Comparison of ENCODE assay signal across 8 cellular contexts in the genomic region with DNA sequence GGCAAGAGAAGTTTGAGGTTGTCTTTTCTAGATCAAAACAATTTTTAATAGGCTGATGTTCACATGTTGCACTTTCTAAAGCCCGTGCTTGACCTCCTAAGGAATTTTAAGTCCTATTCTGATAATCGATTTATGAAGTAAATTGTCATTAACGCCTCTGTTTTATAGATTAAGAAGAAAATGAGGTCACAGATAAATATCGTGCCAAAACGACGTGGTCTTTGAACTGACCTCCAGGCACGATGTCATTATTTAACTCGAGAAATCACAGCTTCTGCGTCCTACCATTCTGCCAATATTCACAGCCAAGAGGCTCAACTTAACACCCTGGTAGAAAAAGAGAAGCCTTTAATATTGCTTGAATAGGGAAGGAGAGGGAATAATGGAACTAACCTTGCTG. TPM values are rescaled to one million over a fixed set of nuclear protein-coding genes. Genes with fewer than 3 reads are reported as not detected.
A peak's percentile ranks its signal among the peaks of the same experiment; 100 is the strongest.
DNase-seq lines count a peak whose midpoint lies in the region; ATAC-seq and TF ChIP-seq lines count a peak whose summit lies in the region.

No MANE protein-coding gene starts in this region.

- H3K27me3 ChIP-seq in SK-N-SH (ENCODE audit: insufficient read depth): no peaks in the 10 kb centered on the region
- H3K27me3 ChIP-seq in subcutaneous abdominal adipose tissue (ENCODE audit: control insufficient read depth in 5 of 5, insufficient read depth in 4 of 5, low read length in 5 of 5): no peaks in the 10 kb centered on the region

- TF ChIP-seq CTCF in SK-N-SH (IDR thresholded peaks at IDR 0.05): no peak

- no peaks in the 10 kb centered on the region for H3K9me2 ChIP-seq in SK-N-SH

- peaks cover 31% of the 10 kb centered on the region for H3K4me1 Mint-ChIP-seq in activated T-helper 1 cell treated with anti-CD3 and anti-CD28 coated beads, Interleukin-12 subunit alpha, Interleukin-12 subunit beta, Interleukin-2, Interleukin-4 antibody, amounts not matched to agents 30 ng/mL and 10 ng/mL and 1 ng/mL, durations not matched to agents 14 hours and 24 hours and 36 hours (ENCODE audit: low read depth)

- H3K36me3 ChIP-seq in SK-N-SH (replicated peaks in 1 of 2; ENCODE audit: control insufficient read depth in 1 of 2, insufficient read depth in 2 of 2, low read length in 1 of 2): peaks cover 0 to 3% of the 10 kb centered on the region in 2 experiments
- no peaks in the 10 kb centered on the region for H3K36me3 ChIP-seq in subcutaneous abdominal adipose tissue (ENCODE audit: control insufficient read depth in 5 of 5, insufficient read depth in 5 of 5, low read length in 5 of 5)

- POLR2A ChIA-PET in SK-N-SH (lab: Yijun Ruan, JAX): no interaction called here

- H3K4me2 ChIP-seq in SK-N-SH: peak overlapping the region; percentile 91

- H3K9ac ChIP-seq in SK-N-SH (peak overlapping the region; percentile 74), subcutaneous abdominal adipose tissue (ENCODE audit: low read length in 5 of 5) (peak overlapping the region; percentile 88 to 97 (median 94))

- H3K27ac ChIP-seq in SK-N-SH (ENCODE audit: low read depth in 2 of 2, low read length in 1 of 2): peak overlapping the region; percentile 82 to 88; a peak in 3 of 4 replicates
- H3K27ac ChIP-seq in subcutaneous abdominal adipose tissue (ENCODE audit: low read depth, low read length): peak overlapping the region; percentile 95

- peaks cover 3% of the 10 kb centered on the region for H3K36me3 Mint-ChIP-seq in activated T-helper 1 cell treated with anti-CD3 and anti-CD28 coated beads, Interleukin-12 subunit alpha, Interleukin-12 subunit beta, Interleukin-2, Interleukin-4 antibody, amounts not matched to agents 30 ng/mL and 10 ng/mL and 1 ng/mL, durations not matched to agents 14 hours and 24 hours and 36 hours (ENCODE audit: low read depth)

- peak overlapping the region; percentile 66 to 73 for H3K4me3 ChIP-seq in SK-N-SH (ENCODE audit: low read depth in 2 of 2, low read length in 1 of 2)
- peak overlapping the region; percentile 68 to 89 (median 75) for H3K4me3 ChIP-seq in subcutaneous abdominal adipose tissue (ENCODE audit: low read depth in 1 of 5, low read length in 5 of 5)

- peaks cover 36% of the 10 kb centered on the region for H3K79me2 ChIP-seq in SK-N-SH (ENCODE audit: insufficient read depth)

- no peaks in the 10 kb centered on the region for H3K9me3 ChIP-seq in SK-N-SH
- no peaks in the 10 kb centered on the region for H3K9me3 ChIP-seq in subcutaneous abdominal adipose tissue (ENCODE audit: control insufficient read depth in 5 of 5, low read length in 5 of 5)

- H3K4me3 Mint-ChIP-seq in activated T-helper 1 cell treated with anti-CD3 and anti-CD28 coated beads, Interleukin-12 subunit alpha, Interleukin-12 subunit beta, Interleukin-2, Interleukin-4 antibody, amounts not matched to agents 30 ng/mL and 10 ng/mL and 1 ng/mL, durations not matched to agents 14 hours and 24 hours and 36 hours: peak overlapping the region; percentile 89

- WGBS in SK-N-SH (ENCODE audit: low lambda C conversion rate): 4% methylated on average over 9 of the region's 9 CpGs

- no peaks in the 10 kb centered on the region for H3K9me3 Mint-ChIP-seq in activated T-helper 1 cell treated with anti-CD3 and anti-CD28 coated beads, Interleukin-12 subunit alpha, Interleukin-12 subunit beta, Interleukin-2, Interleukin-4 antibody, amounts not matched to agents 30 ng/mL and 10 ng/mL and 1 ng/mL, durations not matched to agents 14 hours and 24 hours and 36 hours

- no peak for ATAC-seq in SK-N-SH treated with all-trans-retinoic acid at 6 μM for 48 hours

- CTCF ChIA-PET in SK-N-SH (lab: Yijun Ruan, JAX): interaction anchor here (0.6 to 1.8 kb wide), 4 partner anchors 58 to 1659 kb away, joined by 3 to 8 read pairs (median 4); no protein-coding TSS in a partner anchor

- H4K20me1 ChIP-seq in SK-N-SH (ENCODE audit: insufficient read depth): peaks cover 16% of the 10 kb centered on the region

- intact Hi-C loops in activated T-helper 1 cell treated with anti-CD3 and anti-CD28 coated beads, Interleukin-12 subunit alpha, Interleukin-12 subunit beta, Interleukin-2, Interleukin-4 antibody, amounts not matched to agents 30 ng/mL and 10 ng/mL and 1 ng/mL, durations not matched to agents 14 hours and 24 hours and 36 hours (cut with micrococcal nuclease): loop anchor here (1.0 to 10.0 kb wide), 15 partner anchors 103 to 1715 kb away; a partner anchor contains a TSS
- intact Hi-C loops in posterior vena cava (cut with DNase I): no loop called here

- peak overlapping the region; percentile 92 for H2AFZ ChIP-seq in SK-N-SH (ENCODE audit: low read depth)

- peaks cover 24% of the 10 kb centered on the region for H3F3A ChIP-seq in SK-N-SH (replicated peaks; ENCODE audit: insufficient read depth)

- H3K4me1 ChIP-seq in SK-N-SH (ENCODE audit: control insufficient read depth in 1 of 2, insufficient read depth in 2 of 2, low read depth in 1 of 2, low read length in 1 of 2) (peaks cover 11 to 14% of the 10 kb centered on the region in 2 experiments; a peak in 3 of 4 replicates), subcutaneous abdominal adipose tissue (ENCODE audit: control insufficient read depth in 5 of 5, insufficient read depth in 5 of 5, low read length in 5 of 5) (peaks cover 4 to 36% (median 32%) of the 10 kb centered on the region in 5 donors)

- TF ChIP-seq RAD21 in SK-N-SH (IDR thresholded peaks at IDR 0.05; ENCODE audit: low read length): no peak

- TF ChIP-seq EP300 in SK-N-SH (IDR thresholded peaks at IDR 0.05; ENCODE audit: borderline replicate concordance in 1 of 2, low read depth in 1 of 2, low read length in 1 of 2): no peak

- no peak for DNase-seq in SK-N-SH
- DNase-seq in activated T-helper 1 cell treated with anti-CD3 and anti-CD28 coated beads, Interleukin-12 subunit alpha, Interleukin-12 subunit beta, Interleukin-2, Interleukin-4 antibody, amounts not matched to agents 30 ng/mL and 10 ng/mL and 1 ng/mL, durations not matched to agents 14 hours and 24 hours and 36 hours (ENCODE audit: low spot score): no peak
- DNase-seq in iris pigment epithelial cell (ENCODE audit: low read depth): peak; percentile 9
- DNase-seq in posterior vena cava (ENCODE audit: low spot score): no peak
- no peak for DNase-seq in HuH-7 (ENCODE audit: low spot score)
- DNase-seq in T1000 (lab: John Stamatoyannopoulos, UW): no peak

- peaks cover 12% of the 10 kb centered on the region for H3K27me3 Mint-ChIP-seq in activated T-helper 1 cell treated with anti-CD3 and anti-CD28 coated beads, Interleukin-12 subunit alpha, Interleukin-12 subunit beta, Interleukin-2, Interleukin-4 antibody, amounts not matched to agents 30 ng/mL and 10 ng/mL and 1 ng/mL, durations not matched to agents 14 hours and 24 hours and 36 hours (ENCODE audit: insufficient read depth)

- H3K27ac Mint-ChIP-seq in activated T-helper 1 cell treated with anti-CD3 and anti-CD28 coated beads, Interleukin-12 subunit alpha, Interleukin-12 subunit beta, Interleukin-2, Interleukin-4 antibody, amounts not matched to agents 30 ng/mL and 10 ng/mL and 1 ng/mL, durations not matched to agents 14 hours and 24 hours and 36 hours: peak overlapping the region; percentile 94

TF ChIP-seq in SK-N-SH, 30 proteins besides CTCF, POLR2A, EP300 and RAD21 (continues in another document):
- TF ChIP-seq TAF1 (IDR thresholded peaks at IDR 0.05; ENCODE audit: borderline replicate concordance, low read depth, low read length): no peak
- TF ChIP-seq EZH2phosphoT487 (IDR thresholded peaks at IDR 0.05; ENCODE audit: borderline replicate concordance, low read depth): no peak
- no peak for TF ChIP-seq SMC3 (IDR thresholded peaks at IDR 0.05; ENCODE audit: low read depth, low read length)
- TF ChIP-seq MEF2A (IDR thresholded peaks at IDR 0.05; ENCODE audit: borderline replicate concordance, low read depth): no peak
- TF ChIP-seq, protein P1, sequence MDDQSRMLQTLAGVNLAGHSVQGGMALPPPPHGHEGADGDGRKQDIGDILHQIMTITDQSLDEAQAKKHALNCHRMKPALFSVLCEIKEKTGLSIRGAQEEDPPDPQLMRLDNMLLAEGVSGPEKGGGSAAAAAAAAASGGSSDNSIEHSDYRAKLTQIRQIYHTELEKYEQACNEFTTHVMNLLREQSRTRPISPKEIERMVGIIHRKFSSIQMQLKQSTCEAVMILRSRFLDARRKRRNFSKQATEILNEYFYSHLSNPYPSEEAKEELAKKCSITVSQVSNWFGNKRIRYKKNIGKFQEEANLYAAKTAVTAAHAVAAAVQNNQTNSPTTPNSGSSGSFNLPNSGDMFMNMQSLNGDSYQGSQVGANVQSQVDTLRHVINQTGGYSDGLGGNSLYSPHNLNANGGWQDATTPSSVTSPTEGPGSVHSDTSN (IDR thresholded peaks at IDR 0.05): no peak

TF ChIP-seq in SK-N-SH treated with all-trans-retinoic acid at 6 μM for 48 hours, 23 proteins besides CTCF, POLR2A, EP300 and RAD21 (continues in another document):
- TF ChIP-seq ZNF70 (CRISPR knock-in tag; IDR thresholded peaks at IDR 0.05): no peak
- no peak for TF ChIP-seq ARNTL (CRISPR knock-in tag; IDR thresholded peaks at IDR 0.05; ENCODE audit: borderline replicate concordance, low read depth)
- TF ChIP-seq, protein P2, sequence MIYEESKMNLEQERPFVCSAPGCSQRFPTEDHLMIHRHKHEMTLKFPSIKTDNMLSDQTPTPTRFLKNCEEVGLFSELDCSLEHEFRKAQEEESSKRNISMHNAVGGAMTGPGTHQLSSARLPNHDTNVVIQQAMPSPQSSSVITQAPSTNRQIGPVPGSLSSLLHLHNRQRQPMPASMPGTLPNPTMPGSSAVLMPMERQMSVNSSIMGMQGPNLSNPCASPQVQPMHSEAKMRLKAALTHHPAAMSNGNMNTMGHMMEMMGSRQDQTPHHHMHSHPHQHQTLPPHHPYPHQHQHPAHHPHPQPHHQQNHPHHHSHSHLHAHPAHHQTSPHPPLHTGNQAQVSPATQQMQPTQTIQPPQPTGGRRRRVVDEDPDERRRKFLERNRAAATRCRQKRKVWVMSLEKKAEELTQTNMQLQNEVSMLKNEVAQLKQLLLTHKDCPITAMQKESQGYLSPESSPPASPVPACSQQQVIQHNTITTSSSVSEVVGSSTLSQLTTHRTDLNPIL (CRISPR knock-in tag; IDR thresholded peaks at IDR 0.05; ENCODE audit: low read depth): no peak
- no peak for TF ChIP-seq RARB (CRISPR knock-in tag; IDR thresholded peaks at IDR 0.05)
- no peak for TF ChIP-seq PPARA (CRISPR knock-in tag; IDR thresholded peaks at IDR 0.05; ENCODE audit: borderline replicate concordance)
- no peak for TF ChIP-seq ESRRG (CRISPR knock-in tag; IDR thresholded peaks at IDR 0.05)

RNA-seq across cellular contexts. Expression of a gene that starts 0.9 kb away (rescaled TPM):
- 1.5 and 1.7 TPM in 2 replicates for polyA plus RNA-seq in SK-N-SH (2012; rRNA removed)
- 3.0 and 3.7 TPM in 2 replicates for polyA plus RNA-seq in SK-N-SH (2012; cell fraction: cytosol; rRNA removed)
- 0.96 and 2.5 TPM in 2 replicates for polyA plus RNA-seq in SK-N-SH (2012; cell fraction: nucleus; rRNA removed)
- 17.5 and 18.8 TPM in 2 replicates for total RNA-seq in activated T-helper 1 cell treated with anti-CD3 and anti-CD28 coated beads, Interleukin-12 subunit alpha, Interleukin-12 subunit beta, Interleukin-2, Interleukin-4 antibody, amounts not matched to agents 30 ng/mL and 10 ng/mL and 1 ng/mL, durations not matched to agents 14 hours and 24 hours and 36 hours
- total RNA-seq in posterior vena cava: 10 to 100 TPM; 42.4 to 48.2 TPM
